20 cellular contexts compared by ENCODE assay signal in the genomic region with DNA sequence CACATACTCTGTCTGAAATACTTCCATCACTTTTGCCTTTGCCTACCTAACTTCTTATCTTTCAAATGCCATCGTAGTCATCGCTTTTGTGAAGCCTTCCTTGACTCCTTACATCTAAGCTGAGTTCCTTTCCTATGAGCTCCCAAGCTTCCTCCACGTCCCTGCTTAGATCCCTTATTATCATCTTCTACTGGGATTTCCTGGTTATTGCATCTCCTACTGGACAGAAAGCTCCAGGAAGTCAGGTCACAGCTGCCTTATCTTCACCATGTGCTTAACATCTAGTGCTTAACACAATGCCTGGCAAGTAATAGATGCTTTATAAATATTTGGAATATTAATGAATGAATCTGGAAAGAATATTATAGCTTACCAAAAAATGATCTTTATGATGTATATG. TPM values are rescaled to one million over a fixed set of nuclear protein-coding genes. Genes with fewer than 3 reads are reported as not detected.
DNase-seq lines count a peak whose midpoint lies in the region; ATAC-seq, FAIRE-seq and TF ChIP-seq lines count a peak whose summit lies in the region.
"Had no signal": no experiment of that assay in that cellular context is flagged by ENCODE, and none has a peak within 500 bp of the region (broad histone marks: within the 10 kb centered on the region; RNA-seq: fewer than 3 reads in every experiment).

No MANE protein-coding gene starts in this region.

- H3K9ac ChIP-seq in K562 (ENCODE audit: insufficient read depth in 1 of 2, low read depth in 2 of 2, low read length in 2 of 2) = no peak overlapping the region
- H3K9ac ChIP-seq in mesenchymal stem cell (ENCODE audit: low read length) = no peak overlapping the region

- H3K4me1 ChIP-seq in K562 (replicated peaks in 1 of 2; ENCODE audit: control insufficient read depth in 2 of 2, insufficient read depth in 2 of 2, low read length in 2 of 2) = peaks cover 25 to 30% of the 10 kb centered on the region in 2 experiments
- H3K4me1 ChIP-seq in mesenchymal stem cell (ENCODE audit: control insufficient read depth, insufficient read depth, low read depth, low read length) = peaks cover 45% of the 10 kb centered on the region
- H3K4me1 ChIP-seq in esophagus muscularis mucosa = peaks cover 61 to 78% (median 73%) of the 10 kb centered on the region in 4 donors
- H3K4me1 ChIP-seq in pancreas = peaks cover 0 to 4% (median 4%) of the 10 kb centered on the region in 3 donors

- H3K4me3 ChIP-seq in AG04450 (ENCODE audit: low read depth, low read length) (no peak overlapping the region), K562 (no peak overlapping the region), mesenchymal stem cell (ENCODE audit: insufficient read depth in 1 of 2, low read depth in 1 of 2, low read length in 2 of 2) (no peak overlapping the region), esophagus muscularis mucosa (no peak overlapping the region), pancreas (no peak overlapping the region)
- H3K4me3 ChIP-seq: SJSA1, stomach had no signal

- TF ChIP-seq EP300 in K562 (IDR thresholded peaks at IDR 0.05; ENCODE audit: low read length) (no peak), esophagus muscularis mucosa (IDR thresholded peaks at IDR 0.05) (no peak)

- POLR2A ChIA-PET in AG04450 (lab: Yijun Ruan, JAX) (interaction anchor here (0.7 kb wide), 2 partner anchors 77 to 83 kb away, joined by 4 to 10 read pairs; partner anchors contain the start of gene UBE2L6), K562 (lab: Yijun Ruan, JAX) (no interaction called here)

- no peak overlapping the region for H2BK120ac ChIP-seq in mesenchymal stem cell (ENCODE audit: low read depth, low read length)

- no peaks in the 10 kb centered on the region for H3K79me2 ChIP-seq in K562 (ENCODE audit: control insufficient read depth, insufficient read depth, low read length)

- no peak overlapping the region for H3K4ac ChIP-seq in mesenchymal stem cell (ENCODE audit: low read depth in 1 of 2, low read length in 2 of 2)

- CTCF ChIA-PET in AG04450 (lab: Charles Lee) = interaction anchor here (0.6 to 7.1 kb wide), 40 partner anchors 8 to 881 kb away, joined by 3 to 227 read pairs (median 4); partner anchors contain the start of genes CLP1, SLC43A1, TIMM10 and UBE2L6
- CTCF ChIA-PET in K562 (lab: Yijun Ruan, JAX; ENCODE audit: low intra/inter-chr PET ratio) = interaction anchor here (0.7 to 1.0 kb wide), 2 partner anchors 75 to 113 kb away, joined by 3 to 4 read pairs; partner anchors contain the start of gene TIMM10

- H3K9me3 ChIP-seq in AG04450 (ENCODE audit: control insufficient read depth, insufficient read depth, low read length) (no peaks in the 10 kb centered on the region; the same call in 1 of the 2 replicates), K562 (replicated peaks; ENCODE audit: control insufficient read depth, insufficient read depth, low read depth, low read length) (no peaks in the 10 kb centered on the region), mesenchymal stem cell (ENCODE audit: control insufficient read depth, low read length) (no peaks in the 10 kb centered on the region), esophagus muscularis mucosa (no peaks in the 10 kb centered on the region), pancreas (no peaks in the 10 kb centered on the region)
- H3K9me3 ChIP-seq: stomach had no signal

- H2BK5ac ChIP-seq in mesenchymal stem cell (ENCODE audit: low read depth, low read length, poor library complexity, severe bottlenecking) = no peak overlapping the region

- no peak overlapping the region for H3K14ac ChIP-seq in mesenchymal stem cell (ENCODE audit: low read length in 2 of 2)

- H3K79me1 ChIP-seq in mesenchymal stem cell (replicated peaks; ENCODE audit: low read length, poor library complexity, severe bottlenecking) = peaks cover 10% of the 10 kb centered on the region

- H4K20me1 ChIP-seq in K562 (replicated peaks; ENCODE audit: control insufficient read depth, insufficient read depth, low read length) = no peaks in the 10 kb centered on the region; the same call in 1 of the 2 replicates

- H3K4me2 ChIP-seq in K562 (ENCODE audit: insufficient read depth, low read length) (no peak overlapping the region), mesenchymal stem cell (ENCODE audit: low read length, poor library complexity, severe bottlenecking) (no peak overlapping the region)

- H3K27me3 ChIP-seq in AG04450 (ENCODE audit: control insufficient read depth, insufficient read depth, low read length) (peaks cover 21% of the 10 kb centered on the region), K562 (ENCODE audit: control insufficient read depth in 2 of 2, insufficient read depth in 2 of 2, low read length in 2 of 2) (peaks cover 0 to 15% of the 10 kb centered on the region in 2 experiments; a peak in 2 of 5 replicates), mesenchymal stem cell (ENCODE audit: control insufficient read depth in 1 of 2, insufficient read depth in 1 of 2, low read length in 2 of 2) (peaks cover 16 to 37% of the 10 kb centered on the region in 2 experiments), esophagus muscularis mucosa (peaks cover 5 to 30% (median 24%) of the 10 kb centered on the region in 4 donors), pancreas (peaks cover 0 to 2% (median 0%) of the 10 kb centered on the region in 4 donors)

- TF ChIP-seq CTCF in AG04450 (IDR thresholded peaks at IDR 0.05; ENCODE audit: low read depth, low read length) = 0 out of 2 replicates have a peak, but pooled peaks have one; percentile 14
- TF ChIP-seq CTCF in K562 (IDR thresholded peaks at IDR 0.05 in 2 of 3, conservative IDR thresholded peaks at IDR 0.05 in 1 of 3; ENCODE audit: insufficient read depth in 2 of 3, low read depth in 1 of 3, low read length in 3 of 3) = no peak
- TF ChIP-seq CTCF in esophagus muscularis mucosa (IDR thresholded peaks at IDR 0.05) = no peak
- no peak for TF ChIP-seq CTCF in pancreas (IDR thresholded peaks at IDR 0.05)

- DNase-seq in AG04450 (ENCODE audit: low read depth, low spot score) (no peak), HuH-7 (ENCODE audit: low spot score) (peak; percentile 77), K562 (ENCODE audit: extremely low read depth in 1 of 4, low spot score in 3 of 4) (no peak), mesenchymal stem cell (peak; percentile 37), esophagus muscularis mucosa (ENCODE audit: extremely low spot score) (no peak), NCI-H2107 treated with DMSO at 0.1 percent for 48 hours (lab: John Stamatoyannopoulos, UW; ENCODE audit: unreplicated experiment) (no peak), pancreas (no peak)
- no peak for DNase-seq in activated CD4-positive, alpha-beta T cell treated with anti-CD3 and anti-CD28 coated beads, Interleukin-2, amount 50 U/mL, for 48 hours
- DNase-seq: activated CD4-positive, alpha-beta T cell treated with anti-CD3 and anti-CD28 coated beads, Interleukin-2, amount 50 U/mL, for 4 hours; activated T-cell treated with anti-CD3 and anti-CD28 coated beads, Interleukin-2, amount 50 U/mL, for 72 hours; NCI-H1930; NCI-H510A treated with DMSO at 0.1 percent for 48 hours; right cardiac atrium; stomach; T1000 had no signal

- 28% methylated on average over 3 of the region's 3 CpGs for WGBS in K562 (ENCODE audit: insufficient coverage, low coverage, missing lambda C conversion rate)
- 71% methylated on average over 3 of the region's 3 CpGs for WGBS in mesenchymal stem cell
- 75% methylated on average over 3 of the region's 3 CpGs for WGBS in esophagus muscularis mucosa
- 66 to 67% methylated on average over 3 of the region's 3 CpGs for WGBS in pancreas, 2 donors

- H2BK12ac ChIP-seq in mesenchymal stem cell (ENCODE audit: low read length in 2 of 2) = no peak overlapping the region

- H2BK15ac ChIP-seq in mesenchymal stem cell (ENCODE audit: low read depth, poor library complexity, severe bottlenecking) = no peak overlapping the region

- H3K27ac ChIP-seq in AG04450 (ENCODE audit: low read depth, low read length) (no peak overlapping the region), K562 (ENCODE audit: extremely low read depth, low read depth, low read length) (no peak overlapping the region), mesenchymal stem cell (ENCODE audit: low read length, poor library complexity, severe bottlenecking) (no peak overlapping the region), esophagus muscularis mucosa (replicated peaks in 1 of 4) (no peak overlapping the region), pancreas (no peak overlapping the region)
- H3K27ac ChIP-seq: SJSA1 had no signal

- ATAC-seq in K562 (no peak), pancreas (no peak)
- ATAC-seq: activated T-cell treated with anti-CD3 and anti-CD28 coated beads, Interleukin-2, amount 50 U/mL, for 72 hours; right cardiac atrium had no signal

- TF ChIP-seq POLR2A in K562 (conservative IDR thresholded peaks at IDR 0.05) (no peak), esophagus muscularis mucosa (IDR thresholded peaks at IDR 0.05; ENCODE audit: low read depth) (no peak)

- no TSS peak for BruUV-seq in K562 (replicated peaks; lab: Mats Ljungman, UMichigan)

- H3K23ac ChIP-seq in mesenchymal stem cell (ENCODE audit: low read length in 2 of 2) = no peak overlapping the region

- H2AFZ ChIP-seq in K562 (ENCODE audit: low read depth, low read length) = no peak overlapping the region
- no peak overlapping the region for H2AFZ ChIP-seq in mesenchymal stem cell (ENCODE audit: low read depth, low read length)

- no peak for FAIRE-seq in K562 (lab: Jason Lieb, UNC)
- no peak for FAIRE-seq in pancreas (lab: Jason Lieb, UNC)
- FAIRE-seq: endometrium, H54, keratinocyte, urothelium cell line had no signal

- no peak overlapping the region for H4K91ac ChIP-seq in mesenchymal stem cell (ENCODE audit: low read length)

- H3K18ac ChIP-seq in mesenchymal stem cell (ENCODE audit: low read depth in 1 of 2, low read length in 2 of 2) = no peak overlapping the region

- H4K8ac ChIP-seq in mesenchymal stem cell (ENCODE audit: low read length) = no peak overlapping the region

- no peak for TF ChIP-seq RAD21 in K562 (CRISPR knock-in tag; conservative IDR thresholded peaks at IDR 0.05 in 1 of 2, IDR thresholded peaks at IDR 0.05 in 1 of 2)

- H3K36me3 ChIP-seq in K562 (ENCODE audit: control insufficient read depth, insufficient read depth, low read length) = no peaks in the 10 kb centered on the region
- H3K36me3 ChIP-seq in mesenchymal stem cell (ENCODE audit: control insufficient read depth in 1 of 2, insufficient read depth in 2 of 2, low read depth in 1 of 2, low read length in 2 of 2) = peaks cover 0 to 9% of the 10 kb centered on the region in 2 experiments
- no peaks in the 10 kb centered on the region for H3K36me3 ChIP-seq in esophagus muscularis mucosa
- H3K36me3 ChIP-seq in pancreas = no peaks in the 10 kb centered on the region
- H3K36me3 ChIP-seq: stomach had no signal

- in situ Hi-C loops in K562 (cut with MboI) = loop anchor here (5.0 to 10.0 kb wide), 3 partner anchors 77 to 302 kb away; partner anchors contain the start of gene UBE2L6

- intact Hi-C loops in K562 (cut with micrococcal nuclease) = loop anchor here (2.0 kb wide), 1 partner anchor 299 kb away; no protein-coding TSS in a partner anchor
- intact Hi-C loops in esophagus muscularis mucosa (cut with DNase I) = loop anchor here (5.0 to 10.0 kb wide), 3 partner anchors 42 to 299 kb away; no protein-coding TSS in a partner anchor
- intact Hi-C loops in pancreas (cut with DNase I) = loop anchor here (10.0 kb wide), 3 partner anchors 69 to 299 kb away; partner anchors contain the start of gene UBE2L6 (in 1 of the 3)

- H2AK5ac ChIP-seq in mesenchymal stem cell (ENCODE audit: low read length, severe bottlenecking) = no peak overlapping the region

- no peaks in the 10 kb centered on the region for H3K9me1 ChIP-seq in K562 (ENCODE audit: control insufficient read depth, insufficient read depth, low read length)

RNA-seq across cellular contexts. Expression of gene YPEL4, which starts 5.9 kb away (rescaled TPM):
- polyA plus RNA-seq in AG04450 (2011; rRNA removed) (0.83 and 1.1 TPM in 2 replicates), K562 (2011; rRNA removed) (0.91 and 1.4 TPM in 2 replicates), K562 (2014; fragmentation: Illumina TruSeq; extraction: Trizol) (0.40 and 0.48 TPM in 2 replicates), K562 (2014; fragmentation: Nextera tagmentation; extraction: Ambion mirVana) (under 1 TPM in 1 of 2 experiments, not detected in 1; 0.08 TPM), K562 (2014; rRNA removed) (0.40 and 1.1 TPM in 2 replicates), pancreas (under 1 TPM; 0.38 to 0.68 TPM)
- 0.74 and 0.87 TPM in 2 replicates for polyA minus RNA-seq in AG04450 (2011; rRNA and poly(A)+ RNA removed)
- 2.3 and 5.9 TPM in 2 replicates for total RNA-seq in K562 (2011; cell fraction: chromatin; rRNA removed; ENCODE audit: low replicate concordance)
- 1.8 and 4.0 TPM in 2 replicates for total RNA-seq in K562 (2011; cell fraction: nucleolus; rRNA removed)
- 2.2 and 2.8 TPM in 2 replicates for total RNA-seq in K562 (2011; cell fraction: nucleoplasm; rRNA removed)
- total RNA-seq in K562 (2014; rRNA removed) (0.37 TPM in 1 of 2 replicates, not detected in the other), K562 (2014; rRNA removed; fragmentation: Illumina TruSeq; extraction: Trizol) (0.16 and 0.22 TPM in 2 replicates), K562 (2015; rRNA removed; fragmentation: Illumina TruSeq; extraction: Trizol) (0.07 and 0.08 TPM in 2 replicates), K562 (2021) (0.42 and 0.51 TPM in 2 replicates), esophagus muscularis mucosa (1 to 10 TPM in 2 of 4 donors, under 1 TPM in 2; 0.50 to 2.5 (median 1.0) TPM), pancreas (under 1 TPM in 5 of 6 donors, not detected in 1; 0.12 to 0.32 (median 0.25) TPM)
- 0.88 and 2.1 TPM in 2 replicates for polyA plus RNA-seq in K562 (2011; cell fraction: cytosol; rRNA removed)
- polyA plus RNA-seq in K562 (2011; cell fraction: nucleus; rRNA removed) = 3.1 and 5.7 TPM in 2 replicates
- polyA plus RNA-seq in K562 (2012) = 1.0 and 2.1 TPM in 2 replicates
- 0.51 and 0.56 TPM in 2 replicates for polyA minus RNA-seq in K562 (2011; rRNA and poly(A)+ RNA removed)
- polyA minus RNA-seq in K562 (2011; cell fraction: cytosol; rRNA and poly(A)+ RNA removed) = 0.57 TPM in 1 of 2 replicates, not detected in the other
- 1.00 and 1.2 TPM in 2 replicates for polyA minus RNA-seq in K562 (2011; cell fraction: nucleus; rRNA and poly(A)+ RNA removed)
- 0.43 TPM for polyA plus RNA-seq in mesenchymal stem cell (2013, experiment 1 of 2)
- polyA plus RNA-seq in mesenchymal stem cell (2013, experiment 2 of 2) = 0.42 TPM
- total RNA-seq: SJSA1 had no signal
- polyA plus RNA-seq: keratinocyte had no signal

RNA-seq across cellular contexts. Expression of gene CLP1, which starts 13.8 kb away (rescaled TPM):
- 17.7 and 18.0 TPM in 2 replicates for polyA plus RNA-seq in AG04450 (2011; rRNA removed)
- 15.7 and 20.1 TPM in 2 replicates for polyA minus RNA-seq in AG04450 (2011; rRNA and poly(A)+ RNA removed)
- 15.6 and 22.6 TPM in 2 replicates for total RNA-seq in K562 (2011; cell fraction: chromatin; rRNA removed; ENCODE audit: low replicate concordance)
- 14.6 and 18.2 TPM in 2 replicates for total RNA-seq in K562 (2011; cell fraction: nucleolus; rRNA removed)
- 13.2 and 13.8 TPM in 2 replicates for total RNA-seq in K562 (2011; cell fraction: nucleoplasm; rRNA removed)
- total RNA-seq in K562 (2014; rRNA removed) = 19.1 and 20.0 TPM in 2 replicates
- 27.8 and 28.6 TPM in 2 replicates for total RNA-seq in K562 (2014; rRNA removed; fragmentation: Illumina TruSeq; extraction: Trizol)
- 26.3 and 27.8 TPM in 2 replicates for total RNA-seq in K562 (2015; rRNA removed; fragmentation: Illumina TruSeq; extraction: Trizol)
- 21.5 and 23.7 TPM in 2 replicates for total RNA-seq in K562 (2021)
- 22.2 and 31.9 TPM in 2 replicates for polyA plus RNA-seq in K562 (2011; rRNA removed)
- 32.3 and 33.7 TPM in 2 replicates for polyA plus RNA-seq in K562 (2011; cell fraction: cytosol; rRNA removed)
- polyA plus RNA-seq in K562 (2011; cell fraction: nucleus; rRNA removed) = 13.3 and 14.0 TPM in 2 replicates
- polyA plus RNA-seq in K562 (2012) = 14.4 and 26.1 TPM in 2 replicates
- polyA plus RNA-seq in K562 (2014; fragmentation: Illumina TruSeq; extraction: Trizol) = 24.9 and 30.3 TPM in 2 replicates
- polyA plus RNA-seq in K562 (2014; fragmentation: Nextera tagmentation; extraction: Ambion mirVana) = 10 to 100 TPM; 45.6 to 46.2 TPM
- 23.4 and 26.5 TPM in 2 replicates for polyA plus RNA-seq in K562 (2014; rRNA removed)
- polyA minus RNA-seq in K562 (2011; rRNA and poly(A)+ RNA removed) = 29.5 and 35.2 TPM in 2 replicates
- polyA minus RNA-seq in K562 (2011; cell fraction: cytosol; rRNA and poly(A)+ RNA removed) = 7.9 and 11.1 TPM in 2 replicates
- polyA minus RNA-seq in K562 (2011; cell fraction: nucleus; rRNA and poly(A)+ RNA removed) = 5.3 and 8.4 TPM in 2 replicates
- polyA plus RNA-seq in mesenchymal stem cell (2013, experiment 1 of 2) = 8.2 TPM
- polyA plus RNA-seq in mesenchymal stem cell (2013, experiment 2 of 2) = 8.8 TPM
- total RNA-seq in esophagus muscularis mucosa = 10 to 100 TPM in 3 of 4 donors, 1 to 10 TPM in 1; 8.3 to 18.1 (median 14.7) TPM
- total RNA-seq in pancreas = 1 to 10 TPM; 3.8 to 8.0 (median 6.1) TPM
- 1 to 10 TPM; 3.2 to 7.4 TPM for polyA plus RNA-seq in pancreas

RNA-seq across cellular contexts. Expression of gene ZDHHC5, which starts 24.1 kb away (rescaled TPM):
- polyA plus RNA-seq in AG04450 (2011; rRNA removed) (56.7 and 64.3 TPM in 2 replicates), K562 (2011; rRNA removed) (41.6 and 44.7 TPM in 2 replicates), K562 (2014; fragmentation: Illumina TruSeq; extraction: Trizol) (51.5 and 64.2 TPM in 2 replicates), K562 (2014; fragmentation: Nextera tagmentation; extraction: Ambion mirVana) (1 to 10 TPM; 3.8 to 8.8 TPM), K562 (2014; rRNA removed) (36.4 and 39.1 TPM in 2 replicates), pancreas (10 to 100 TPM; 14.9 to 20.1 TPM)
- polyA minus RNA-seq in AG04450 (2011; rRNA and poly(A)+ RNA removed) = 83.8 and 101 TPM in 2 replicates
- total RNA-seq in K562 (2011; cell fraction: chromatin; rRNA removed; ENCODE audit: low replicate concordance) = 76.0 and 93.5 TPM in 2 replicates
- 71.7 and 85.6 TPM in 2 replicates for total RNA-seq in K562 (2011; cell fraction: nucleolus; rRNA removed)
- total RNA-seq in K562 (2011; cell fraction: nucleoplasm; rRNA removed) = 89.7 and 107 TPM in 2 replicates
- total RNA-seq in K562 (2014; rRNA removed) (22.5 and 30.0 TPM in 2 replicates), K562 (2014; rRNA removed; fragmentation: Illumina TruSeq; extraction: Trizol) (31.3 and 35.6 TPM in 2 replicates), K562 (2015; rRNA removed; fragmentation: Illumina TruSeq; extraction: Trizol) (35.9 and 37.1 TPM in 2 replicates), K562 (2021) (46.3 and 51.8 TPM in 2 replicates), esophagus muscularis mucosa (10 to 100 TPM; 36.5 to 57.7 (median 47.8) TPM), pancreas (10 to 100 TPM; 24.6 to 42.3 (median 32.4) TPM)
- polyA plus RNA-seq in K562 (2011; cell fraction: cytosol; rRNA removed) = 40.7 and 51.6 TPM in 2 replicates
- 41.7 and 67.0 TPM in 2 replicates for polyA plus RNA-seq in K562 (2011; cell fraction: nucleus; rRNA removed)
- 43.5 and 44.2 TPM in 2 replicates for polyA plus RNA-seq in K562 (2012)
- 66.4 and 78.8 TPM in 2 replicates for polyA minus RNA-seq in K562 (2011; rRNA and poly(A)+ RNA removed)
- 28.8 and 38.3 TPM in 2 replicates for polyA minus RNA-seq in K562 (2011; cell fraction: cytosol; rRNA and poly(A)+ RNA removed)
- 24.6 and 29.2 TPM in 2 replicates for polyA minus RNA-seq in K562 (2011; cell fraction: nucleus; rRNA and poly(A)+ RNA removed)
- polyA plus RNA-seq in mesenchymal stem cell (2013, experiment 1 of 2) = 58.6 TPM
- 58.4 TPM for polyA plus RNA-seq in mesenchymal stem cell (2013, experiment 2 of 2)

RNA-seq across cellular contexts. Expression of gene SERPING1, which starts 46.3 kb away (rescaled TPM):
- polyA plus RNA-seq in AG04450 (2011; rRNA removed) = 15.2 and 21.1 TPM in 2 replicates
- 4.6 and 6.0 TPM in 2 replicates for polyA minus RNA-seq in AG04450 (2011; rRNA and poly(A)+ RNA removed)
- 0.44 TPM in 1 of 2 replicates, not detected in the other for total RNA-seq in K562 (2011; cell fraction: chromatin; rRNA removed; ENCODE audit: low replicate concordance)
- total RNA-seq in K562 (2011; cell fraction: nucleolus; rRNA removed) = 0.33 TPM in 1 of 2 replicates, not detected in the other
- 0.37 and 0.46 TPM in 2 replicates for total RNA-seq in K562 (2011; cell fraction: nucleoplasm; rRNA removed)
- not detected in 2 replicates for total RNA-seq in K562 (2014; rRNA removed)
- not detected in 2 replicates for total RNA-seq in K562 (2014; rRNA removed; fragmentation: Illumina TruSeq; extraction: Trizol)
- total RNA-seq in K562 (2015; rRNA removed; fragmentation: Illumina TruSeq; extraction: Trizol) = 0.14 TPM in 1 of 2 replicates, not detected in the other
- 0.94 and 1.00 TPM in 2 replicates for total RNA-seq in K562 (2021)
- polyA plus RNA-seq in K562 (2011; rRNA removed) = 0.10 and 0.31 TPM in 2 replicates
- polyA plus RNA-seq in K562 (2011; cell fraction: cytosol; rRNA removed) = 0.37 and 0.40 TPM in 2 replicates
- polyA plus RNA-seq in K562 (2011; cell fraction: nucleus; rRNA removed) = 0.18 and 0.48 TPM in 2 replicates
- polyA plus RNA-seq in K562 (2012) = 0.30 and 1.2 TPM in 2 replicates
- 0.08 and 0.31 TPM in 2 replicates for polyA plus RNA-seq in K562 (2014; fragmentation: Illumina TruSeq; extraction: Trizol)
- under 1 TPM; 0.21 to 0.30 TPM for polyA plus RNA-seq in K562 (2014; fragmentation: Nextera tagmentation; extraction: Ambion mirVana)
- 0.20 and 0.55 TPM in 2 replicates for polyA plus RNA-seq in K562 (2014; rRNA removed)
- polyA minus RNA-seq in K562 (2011; rRNA and poly(A)+ RNA removed) = not detected in 2 replicates
- polyA minus RNA-seq in K562 (2011; cell fraction: cytosol; rRNA and poly(A)+ RNA removed) = not detected in 2 replicates
- 0.13 TPM in 1 of 2 replicates, not detected in the other for polyA minus RNA-seq in K562 (2011; cell fraction: nucleus; rRNA and poly(A)+ RNA removed)
- polyA plus RNA-seq in mesenchymal stem cell (2013, experiment 1 of 2) = 68.6 TPM
- 63.1 TPM for polyA plus RNA-seq in mesenchymal stem cell (2013, experiment 2 of 2)
- total RNA-seq in esophagus muscularis mucosa = 100 to 1,000 TPM; 290 to 585 (median 569) TPM
- 100 to 1,000 TPM; 135 to 399 (median 170) TPM for total RNA-seq in pancreas
- 100 to 1,000 TPM; 292 to 360 TPM for polyA plus RNA-seq in pancreas
- total RNA-seq: activated T-cell treated with anti-CD3 and anti-CD28 coated beads, Interleukin-2, amount 50 U/mL, for 72 hours; SJSA1 had no signal

Comparison
In these comparisons a context has a peak if more than half of its experiments do, and no peak if none do; other contexts are left out.
1. DNase-seq: peak in HuH-7 (single experiment) and mesenchymal stem cell (single experiment); none in AG04450 (single experiment), K562 (0 of 4), esophagus muscularis mucosa (single experiment), NCI-H2107 treated with DMSO at 0.1 percent for 48 hours (single experiment), pancreas (0 of 6) and activated CD4-positive, alpha-beta T cell treated with anti-CD3 and anti-CD28 coated beads, Interleukin-2, amount 50 U/mL, for 48 hours (0 of 2).